1 cellular context compared by ENCODE assay signal in the genomic region with DNA sequence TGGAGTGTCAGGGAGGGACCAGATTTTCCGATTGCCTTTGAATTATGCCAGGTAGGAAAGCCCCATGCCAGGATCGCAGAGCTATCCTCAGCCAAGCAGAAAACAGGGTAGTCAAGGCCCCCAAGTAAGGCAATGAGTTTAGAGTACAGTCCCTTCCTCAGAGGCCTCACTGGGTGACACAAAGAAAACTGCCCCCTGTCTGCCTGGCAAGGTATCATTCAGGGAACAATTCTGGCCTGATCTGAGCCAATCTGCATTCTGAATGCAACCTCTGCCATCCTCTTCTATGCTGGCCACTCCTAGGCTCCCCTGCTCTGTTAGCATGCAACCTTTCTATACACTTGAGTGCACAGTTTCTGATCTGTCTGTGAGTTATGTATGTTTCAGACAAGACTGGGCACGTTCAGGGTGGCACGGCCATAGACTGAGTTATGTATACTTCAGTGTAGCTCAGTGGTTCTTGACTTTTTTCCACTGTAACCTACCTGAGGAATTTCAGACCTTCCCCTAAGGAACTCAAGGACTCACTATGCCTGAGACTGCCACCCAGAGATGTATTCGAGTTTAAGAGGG.
TF ChIP-seq lines count a peak whose summit lies in the region.

No MANE protein-coding gene starts in this region.

TF ChIP-seq in H1, 55 proteins besides CTCF, POLR2A, EP300 and RAD21:
- TF ChIP-seq CREB1 (IDR thresholded peaks at IDR 0.05) (no peak), CEBPB (IDR thresholded peaks at IDR 0.05; ENCODE audit: low read depth, low read length) (no peak), CHD2 (IDR thresholded peaks at IDR 0.05; ENCODE audit: low read length) (no peak), SIRT6 (IDR thresholded peaks at IDR 0.05; ENCODE audit: low read length) (no peak), SIX5 (IDR thresholded peaks at IDR 0.05; ENCODE audit: low read depth, low read length) (no peak), TBP (IDR thresholded peaks at IDR 0.05; ENCODE audit: low read depth, low read length) (no peak), BCL11A (IDR thresholded peaks at IDR 0.05; ENCODE audit: low read depth in 2 of 2, low read length in 2 of 2) (no peak), SRF (IDR thresholded peaks at IDR 0.05; ENCODE audit: low read depth, low read length) (no peak), TAF7 (optimal IDR thresholded peaks at IDR 0.05; ENCODE audit: borderline replicate concordance, low read depth, low read length) (no peak), SAP30 (IDR thresholded peaks at IDR 0.05; ENCODE audit: insufficient read depth, insufficient replicate concordance, low read length) (no peak), KDM1A (IDR thresholded peaks at IDR 0.05; ENCODE audit: borderline replicate concordance, low read length) (no peak), JUN (IDR thresholded peaks at IDR 0.05; ENCODE audit: low read depth, low read length) (no peak), EGR1 (IDR thresholded peaks at IDR 0.05; ENCODE audit: borderline replicate concordance, low read depth, low read length) (no peak), SP2 (IDR thresholded peaks at IDR 0.05; ENCODE audit: low read length) (no peak)
- TF ChIP-seq, protein P1, sequence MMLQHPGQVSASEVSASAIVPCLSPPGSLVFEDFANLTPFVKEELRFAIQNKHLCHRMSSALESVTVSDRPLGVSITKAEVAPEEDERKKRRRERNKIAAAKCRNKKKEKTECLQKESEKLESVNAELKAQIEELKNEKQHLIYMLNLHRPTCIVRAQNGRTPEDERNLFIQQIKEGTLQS (IDR thresholded peaks at IDR 0.05; ENCODE audit: insufficient read depth, low read depth, low read length): no peak
